In the genomic region with DNA sequence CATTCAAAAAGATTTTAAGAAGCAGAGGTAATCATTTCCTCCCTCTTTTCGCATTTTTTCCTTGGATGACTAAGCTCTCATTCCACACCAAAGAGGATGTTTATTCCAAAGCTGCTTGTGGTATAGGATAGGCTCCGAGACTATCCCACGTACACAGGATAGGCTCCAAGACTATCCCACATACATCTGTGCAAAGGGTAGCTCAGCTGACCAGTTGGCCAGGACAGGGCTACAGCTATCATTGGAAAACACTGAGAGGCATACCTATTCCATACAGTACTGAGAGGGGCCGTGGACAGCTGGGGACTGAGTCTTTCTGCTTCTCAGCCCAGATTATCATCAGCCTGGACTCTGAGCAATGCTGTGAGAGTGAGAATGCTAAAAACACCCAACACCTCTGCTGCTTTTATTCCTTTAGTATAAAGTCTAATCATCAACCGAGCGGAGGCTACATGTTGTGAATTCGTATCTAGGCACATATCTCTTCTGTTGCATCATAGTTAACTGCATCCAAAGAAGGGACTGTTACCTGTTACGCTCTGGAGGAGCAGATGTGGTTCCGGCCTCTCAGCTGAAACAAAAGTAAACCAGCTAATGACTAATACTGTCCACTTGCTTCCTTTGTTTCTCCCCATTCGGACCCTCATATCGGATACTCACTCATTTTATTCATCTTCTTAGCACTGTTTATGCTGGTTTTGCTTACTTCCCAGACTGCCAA, we compare ENCODE assay signal across 17 cellular contexts.
DNase-seq lines count a peak whose midpoint lies in the region; ATAC-seq and TF ChIP-seq lines count a peak whose summit lies in the region.
"Had no signal": no experiment of that assay in that cellular context is flagged by ENCODE, and none has a peak within 500 bp of the region (broad histone marks: within the 10 kb centered on the region; RNA-seq: fewer than 3 reads in every experiment).

No MANE protein-coding gene starts in this region.

- POLR2A ChIA-PET in Panc1 (lab: Charles Lee), result no interaction called here

- peak overlapping the region; percentile 5 for H3K4me3 Mint-ChIP-seq in Calu3 (ENCODE audit: low read depth, unreplicated experiment)
- H3K4me3 Mint-ChIP-seq: brain; stimulated activated memory B cell treated with anti-CD40 and anti-IgM and Interleukin-4, amounts not matched to agents 10 μg/mL and 1 μg/mL and 100 μg/mL, for 72 hours had no signal

- H3K27ac ChIP-seq in Panc1 (ENCODE audit: low read length), result no peak overlapping the region
- H3K27ac ChIP-seq in mesodermal cell (ENCODE audit: low read depth, low read length, severe bottlenecking), result peak overlapping the region; percentile 64
- H3K27ac ChIP-seq in adrenal gland, result no peak overlapping the region
- H3K27ac ChIP-seq: RWPE1, WERI-Rb-1 had no signal

- DNase-seq in Calu3 (no peak), Panc1 (ENCODE audit: low read depth, low spot score) (no peak), dermis blood vessel endothelial cell (peak; percentile 96), lower leg skin (ENCODE audit: low spot score in 2 of 2) (no peak), adrenal gland (no peak), HuH-7.5 (ENCODE audit: low spot score) (no peak)
- DNase-seq: COR-L47; NCI-H446 treated with DMSO at 0.1 percent for 48 hours; pancreas; stimulated activated CD4-positive, alpha-beta T cell treated with anti-CD3 and anti-CD28 coated beads, Interleukin-2, amount 100 ng/mL, for 24 hours; WERI-Rb-1 had no signal

- H3K27me3 ChIP-seq in Panc1 (ENCODE audit: control insufficient read depth, insufficient read depth, low read length) (no peaks in the 10 kb centered on the region), adrenal gland (no peaks in the 10 kb centered on the region)
- H3K27me3 ChIP-seq: pancreas had no signal

- TF ChIP-seq CTCF in Calu3 (IDR thresholded peaks at IDR 0.05; ENCODE audit: unreplicated experiment) (no peak), Panc1 (IDR thresholded peaks at IDR 0.05) (no peak), lower leg skin (IDR thresholded peaks at IDR 0.05) (no peak), adrenal gland (IDR thresholded peaks at IDR 0.05) (no peak)

- peak; percentile 65 for ATAC-seq in Panc1
- ATAC-seq in GM21529 (IDR thresholded peaks at IDR 0.05; ENCODE audit: unreplicated experiment), result no peak
- ATAC-seq: esophagus mucosa; stimulated activated memory B cell treated with anti-CD40 and anti-IgM and Interleukin-4, amounts not matched to agents 10 μg/mL and 1 μg/mL and 100 μg/mL, for 72 hours had no signal

- peaks cover 53% of the 10 kb centered on the region for H3K4me1 Mint-ChIP-seq in Calu3 (ENCODE audit: low read depth, unreplicated experiment)
- H3K4me1 Mint-ChIP-seq: brain had no signal

- H3K27me3 Mint-ChIP-seq in Calu3 (ENCODE audit: unreplicated experiment), result no peaks in the 10 kb centered on the region
- H3K27me3 Mint-ChIP-seq: brain; stimulated activated memory B cell treated with anti-CD40 and anti-IgM and Interleukin-4, amounts not matched to agents 10 μg/mL and 1 μg/mL and 100 μg/mL, for 72 hours had no signal

- no TSS peak for BruUV-seq in Calu3 (replicated peaks; lab: Mats Ljungman, UMichigan)
- no TSS peak for BruUV-seq in Panc1 (replicated peaks; lab: Mats Ljungman, UMichigan)

- intact Hi-C loops in Calu3 (cut with micrococcal nuclease; ENCODE audit: unreplicated experiment), result loop anchor here (5.0 kb wide), 1 partner anchor 68 kb away; no protein-coding TSS in a partner anchor
- intact Hi-C loops in Panc1 (cut with micrococcal nuclease; ENCODE audit: unreplicated experiment), result no loop called here
- intact Hi-C loops in lower leg skin (cut with DNase I; ENCODE audit: low total_unique reads), result no loop called here
- intact Hi-C loops in adrenal gland (cut with DNase I), result no loop called here

- H3K4me1 ChIP-seq in Panc1 (ENCODE audit: control insufficient read depth, insufficient read depth, low read length) (no peaks in the 10 kb centered on the region), mesodermal cell (ENCODE audit: control insufficient read depth, insufficient read depth, low read length, poor library complexity, severe bottlenecking) (peaks cover 33% of the 10 kb centered on the region), adrenal gland (replicated peaks in 1 of 2) (no peaks in the 10 kb centered on the region)

- no peaks in the 10 kb centered on the region for H3K9me3 Mint-ChIP-seq in Calu3 (ENCODE audit: low read depth, unreplicated experiment)

- no peak overlapping the region for H3K4me3 ChIP-seq in Panc1 (ENCODE audit: low read depth in 2 of 2, low read length in 2 of 2)
- no peak overlapping the region for H3K4me3 ChIP-seq in mesodermal cell (ENCODE audit: extremely low read depth, insufficient read depth, low read length, poor library complexity, severe bottlenecking)
- H3K4me3 ChIP-seq in lower leg skin (ENCODE audit: low read depth, poor library complexity, severe bottlenecking), result no peak overlapping the region
- H3K4me3 ChIP-seq in adrenal gland, result no peak overlapping the region
- H3K4me3 ChIP-seq: pancreas had no signal

- no peak for TF ChIP-seq POLR2A in lower leg skin (IDR thresholded peaks at IDR 0.05)
- no peak for TF ChIP-seq POLR2A in adrenal gland (IDR thresholded peaks at IDR 0.05)

- H3K36me3 Mint-ChIP-seq in Calu3 (ENCODE audit: insufficient read depth, unreplicated experiment), result peaks cover 8% of the 10 kb centered on the region
- H3K36me3 Mint-ChIP-seq: brain had no signal

- peak overlapping the region; percentile 37 for H3K27ac Mint-ChIP-seq in Calu3 (ENCODE audit: unreplicated experiment)
- H3K27ac Mint-ChIP-seq: brain; stimulated activated memory B cell treated with anti-CD40 and anti-IgM and Interleukin-4, amounts not matched to agents 10 μg/mL and 1 μg/mL and 100 μg/mL, for 72 hours had no signal

- WGBS in mesodermal cell (ENCODE audit: insufficient coverage in 2 of 2), 2 experiments, result 95 to 96% methylated on average over 7 to 8 of the region's 11 CpGs
- 83 to 90% methylated on average over 11 of the region's 11 CpGs for WGBS in lower leg skin, 2 donors
- 88 to 91% (median 91%) methylated on average over 11 of the region's 11 CpGs for WGBS in adrenal gland, 4 donors

- no peaks in the 10 kb centered on the region for H3K36me3 ChIP-seq in Panc1 (ENCODE audit: control insufficient read depth, insufficient read depth, low read length)
- H3K36me3 ChIP-seq in mesodermal cell (ENCODE audit: control insufficient read depth, insufficient read depth, low read length), result no peaks in the 10 kb centered on the region
- H3K36me3 ChIP-seq in adrenal gland (replicated peaks in 1 of 2), result no peaks in the 10 kb centered on the region
- H3K36me3 ChIP-seq: pancreas, WERI-Rb-1 had no signal

- in situ Hi-C loops in Panc1 (cut with HindIII; ENCODE audit: low pct_unique_long_range_greater_than_20kb, low sequenced_read_pairs), result no loop called here

- CTCF ChIA-PET in Calu3 (lab: Charles Lee), result interaction anchor here (0.6 to 2.3 kb wide), 4 partner anchors 8 to 495 kb away, joined by 5 to 10 read pairs (median 6); no protein-coding TSS in a partner anchor
- CTCF ChIA-PET in Panc1 (lab: Charles Lee), result no interaction called here

- H3K9me3 ChIP-seq in Panc1 (ENCODE audit: control insufficient read depth, insufficient read depth, low read depth, low read length), result peaks cover 12% of the 10 kb centered on the region; the same call in 1 of the 2 replicates
- H3K9me3 ChIP-seq in mesodermal cell (ENCODE audit: control insufficient read depth, low read length), result peaks cover 25% of the 10 kb centered on the region
- no peaks in the 10 kb centered on the region for H3K9me3 ChIP-seq in adrenal gland (replicated peaks in 1 of 3)
- H3K9me3 ChIP-seq: pancreas had no signal
